In the genomic region with DNA sequence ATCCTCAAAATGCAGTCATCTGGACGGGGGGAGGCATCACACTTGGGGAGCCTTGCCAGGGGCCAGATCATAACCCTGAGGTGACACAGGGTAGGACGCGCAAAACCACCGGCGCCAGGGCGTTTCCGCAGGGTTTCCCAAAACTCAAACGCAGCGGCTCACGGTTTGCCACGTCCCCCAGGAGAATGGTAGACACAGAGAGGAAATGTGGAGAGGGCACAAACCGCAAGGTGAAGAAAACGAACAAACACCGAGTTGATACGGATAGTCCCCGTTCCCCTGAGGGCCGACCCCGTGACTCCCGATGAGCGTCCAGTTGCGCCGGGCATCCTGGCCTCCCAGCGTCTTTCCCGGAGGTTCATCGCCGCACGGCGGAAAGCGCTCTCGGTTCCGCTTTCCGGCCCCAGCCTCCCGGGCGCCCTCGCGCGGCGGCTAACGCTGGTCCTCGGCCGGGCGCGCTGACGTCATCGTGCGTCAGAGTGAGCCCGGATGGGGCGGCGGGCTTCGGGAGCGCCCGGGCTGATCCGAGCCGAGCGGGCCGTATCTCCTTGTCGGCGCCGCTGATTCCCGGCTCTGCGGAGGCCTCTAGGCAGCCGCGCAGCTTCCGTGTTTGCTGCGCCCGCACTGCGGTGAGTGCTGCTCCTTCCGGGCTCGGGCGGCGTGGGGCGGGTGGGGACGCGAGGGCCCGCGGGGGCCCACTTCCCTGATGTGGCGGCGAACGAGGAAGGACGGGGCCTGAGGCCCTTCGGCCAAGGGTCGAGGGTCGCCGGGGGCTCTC, we compare ENCODE assay signal across 1 cellular context.
TF ChIP-seq lines count a peak whose summit lies in the region.

A gene (plus strand): TSS at position 467 of the 778 bp plus-strand sequence. CDS start 2,641 bp downstream, outside the sequence.

TF ChIP-seq in HepG2, 621 proteins besides CTCF, POLR2A, EP300 and RAD21 (continued from another document and continues in another):
- TF ChIP-seq, protein P1, sequence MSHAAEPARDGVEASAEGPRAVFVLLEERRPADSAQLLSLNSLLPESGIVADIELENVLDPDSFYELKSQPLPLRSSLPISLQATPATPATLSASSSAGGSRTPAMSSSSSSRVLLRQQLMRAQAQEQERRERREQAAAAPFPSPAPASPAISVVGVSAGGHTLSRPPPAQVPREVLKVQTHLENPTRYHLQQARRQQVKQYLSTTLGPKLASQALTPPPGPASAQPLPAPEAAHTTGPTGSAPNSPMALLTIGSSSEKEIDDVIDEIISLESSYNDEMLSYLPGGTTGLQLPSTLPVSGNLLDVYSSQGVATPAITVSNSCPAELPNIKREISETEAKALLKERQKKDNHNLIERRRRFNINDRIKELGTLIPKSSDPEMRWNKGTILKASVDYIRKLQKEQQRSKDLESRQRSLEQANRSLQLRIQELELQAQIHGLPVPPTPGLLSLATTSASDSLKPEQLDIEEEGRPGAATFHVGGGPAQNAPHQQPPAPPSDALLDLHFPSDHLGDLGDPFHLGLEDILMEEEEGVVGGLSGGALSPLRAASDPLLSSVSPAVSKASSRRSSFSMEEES (CRISPR knock-in tag; IDR thresholded peaks at IDR 0.05) = no peak; the same call in 1 of the 2 replicates
- TF ChIP-seq, protein P2, sequence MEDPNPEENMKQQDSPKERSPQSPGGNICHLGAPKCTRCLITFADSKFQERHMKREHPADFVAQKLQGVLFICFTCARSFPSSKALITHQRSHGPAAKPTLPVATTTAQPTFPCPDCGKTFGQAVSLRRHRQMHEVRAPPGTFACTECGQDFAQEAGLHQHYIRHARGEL (CRISPR knock-in tag; IDR thresholded peaks at IDR 0.05) = no peak
- TF ChIP-seq ZNF615 (CRISPR knock-in tag; IDR thresholded peaks at IDR 0.05; ENCODE audit: borderline replicate concordance) = no peak
- TF ChIP-seq, protein P3, sequence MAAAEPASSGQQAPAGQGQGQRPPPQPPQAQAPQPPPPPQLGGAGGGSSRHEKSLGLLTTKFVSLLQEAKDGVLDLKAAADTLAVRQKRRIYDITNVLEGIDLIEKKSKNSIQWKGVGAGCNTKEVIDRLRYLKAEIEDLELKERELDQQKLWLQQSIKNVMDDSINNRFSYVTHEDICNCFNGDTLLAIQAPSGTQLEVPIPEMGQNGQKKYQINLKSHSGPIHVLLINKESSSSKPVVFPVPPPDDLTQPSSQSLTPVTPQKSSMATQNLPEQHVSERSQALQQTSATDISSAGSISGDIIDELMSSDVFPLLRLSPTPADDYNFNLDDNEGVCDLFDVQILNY (CRISPR knock-in tag; conservative IDR thresholded peaks at IDR 0.05) = no peak
- TF ChIP-seq ZFP90 (CRISPR knock-in tag; IDR thresholded peaks at IDR 0.05; ENCODE audit: borderline replicate concordance) = no peak
- no peak for TF ChIP-seq ATAD3A (CRISPR knock-in tag; IDR thresholded peaks at IDR 0.05)
- TF ChIP-seq, protein P4, sequence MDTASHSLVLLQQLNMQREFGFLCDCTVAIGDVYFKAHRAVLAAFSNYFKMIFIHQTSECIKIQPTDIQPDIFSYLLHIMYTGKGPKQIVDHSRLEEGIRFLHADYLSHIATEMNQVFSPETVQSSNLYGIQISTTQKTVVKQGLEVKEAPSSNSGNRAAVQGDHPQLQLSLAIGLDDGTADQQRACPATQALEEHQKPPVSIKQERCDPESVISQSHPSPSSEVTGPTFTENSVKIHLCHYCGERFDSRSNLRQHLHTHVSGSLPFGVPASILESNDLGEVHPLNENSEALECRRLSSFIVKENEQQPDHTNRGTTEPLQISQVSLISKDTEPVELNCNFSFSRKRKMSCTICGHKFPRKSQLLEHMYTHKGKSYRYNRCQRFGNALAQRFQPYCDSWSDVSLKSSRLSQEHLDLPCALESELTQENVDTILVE (CRISPR knock-in tag; IDR thresholded peaks at IDR 0.05) = peak; percentile 94
- TF ChIP-seq U2AF1 (optimal IDR thresholded peaks at IDR 0.05; ENCODE audit: low read depth, low read length) = no peak
- no peak for TF ChIP-seq JUNB (CRISPR knock-in tag; IDR thresholded peaks at IDR 0.05; ENCODE audit: borderline replicate concordance)
- no peak; the same call in none of the 2 replicates for TF ChIP-seq ATF7-NPFF (CRISPR knock-in tag; IDR thresholded peaks at IDR 0.05; ENCODE audit: low read depth)
- TF ChIP-seq ZNF30 (CRISPR knock-in tag; IDR thresholded peaks at IDR 0.05) = no peak
- peak; percentile 84 for TF ChIP-seq MED1 (CRISPR knock-in tag; IDR thresholded peaks at IDR 0.05)
- peak; percentile 96 for TF ChIP-seq ZMYM4 (CRISPR knock-in tag; IDR thresholded peaks at IDR 0.05)
- TF ChIP-seq ZNF251 (CRISPR knock-in tag; IDR thresholded peaks at IDR 0.05) = no peak
- TF ChIP-seq SUZ12 (IDR thresholded peaks at IDR 0.05; ENCODE audit: low read depth, low read length) = no peak
- peak; percentile 33; the same call in 1 of the 2 replicates for TF ChIP-seq ZSCAN20 (CRISPR knock-in tag; IDR thresholded peaks at IDR 0.05; ENCODE audit: borderline replicate concordance)
- TF ChIP-seq MATR3 (CRISPR knock-in tag; IDR thresholded peaks at IDR 0.05) = no peak
- TF ChIP-seq, protein P5, sequence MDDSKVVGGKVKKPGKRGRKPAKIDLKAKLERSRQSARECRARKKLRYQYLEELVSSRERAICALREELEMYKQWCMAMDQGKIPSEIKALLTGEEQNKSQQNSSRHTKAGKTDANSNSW (CRISPR knock-in tag; IDR thresholded peaks at IDR 0.05; ENCODE audit: borderline replicate concordance) = no peak
- peak; percentile 92 for TF ChIP-seq HNRNPLL (IDR thresholded peaks at IDR 0.05; ENCODE audit: low read depth, low read length, poor library complexity, severe bottlenecking)
- TF ChIP-seq TSC22D2 (CRISPR knock-in tag; IDR thresholded peaks at IDR 0.05; ENCODE audit: borderline replicate concordance) = no peak
- TF ChIP-seq, protein P6, sequence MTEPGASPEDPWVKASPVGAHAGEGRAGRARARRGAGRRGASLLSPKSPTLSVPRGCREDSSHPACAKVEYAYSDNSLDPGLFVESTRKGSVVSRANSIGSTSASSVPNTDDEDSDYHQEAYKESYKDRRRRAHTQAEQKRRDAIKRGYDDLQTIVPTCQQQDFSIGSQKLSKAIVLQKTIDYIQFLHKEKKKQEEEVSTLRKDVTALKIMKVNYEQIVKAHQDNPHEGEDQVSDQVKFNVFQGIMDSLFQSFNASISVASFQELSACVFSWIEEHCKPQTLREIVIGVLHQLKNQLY (CRISPR knock-in tag; IDR thresholded peaks at IDR 0.05) = no peak
- no peak for TF ChIP-seq TCF12 (IDR thresholded peaks at IDR 0.05)
- TF ChIP-seq TCF12 (CRISPR knock-in tag; IDR thresholded peaks at IDR 0.05) = no peak
- TF ChIP-seq RNF2 (conservative IDR thresholded peaks at IDR 0.05; ENCODE audit: low read depth) = peak; percentile 40; the same call in 1 of the 2 replicates
- TF ChIP-seq SIN3B (IDR thresholded peaks at IDR 0.05; ENCODE audit: low read length) = no peak
- TF ChIP-seq, protein P7, sequence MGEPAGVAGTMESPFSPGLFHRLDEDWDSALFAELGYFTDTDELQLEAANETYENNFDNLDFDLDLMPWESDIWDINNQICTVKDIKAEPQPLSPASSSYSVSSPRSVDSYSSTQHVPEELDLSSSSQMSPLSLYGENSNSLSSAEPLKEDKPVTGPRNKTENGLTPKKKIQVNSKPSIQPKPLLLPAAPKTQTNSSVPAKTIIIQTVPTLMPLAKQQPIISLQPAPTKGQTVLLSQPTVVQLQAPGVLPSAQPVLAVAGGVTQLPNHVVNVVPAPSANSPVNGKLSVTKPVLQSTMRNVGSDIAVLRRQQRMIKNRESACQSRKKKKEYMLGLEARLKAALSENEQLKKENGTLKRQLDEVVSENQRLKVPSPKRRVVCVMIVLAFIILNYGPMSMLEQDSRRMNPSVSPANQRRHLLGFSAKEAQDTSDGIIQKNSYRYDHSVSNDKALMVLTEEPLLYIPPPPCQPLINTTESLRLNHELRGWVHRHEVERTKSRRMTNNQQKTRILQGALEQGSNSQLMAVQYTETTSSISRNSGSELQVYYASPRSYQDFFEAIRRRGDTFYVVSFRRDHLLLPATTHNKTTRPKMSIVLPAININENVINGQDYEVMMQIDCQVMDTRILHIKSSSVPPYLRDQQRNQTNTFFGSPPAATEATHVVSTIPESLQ (CRISPR knock-in tag; conservative IDR thresholded peaks at IDR 0.05) = no peak
- no peak for TF ChIP-seq ZNF598 (CRISPR knock-in tag; IDR thresholded peaks at IDR 0.05; ENCODE audit: borderline replicate concordance)
- peak; percentile 73 for TF ChIP-seq ZSCAN29 (CRISPR knock-in tag; conservative IDR thresholded peaks at IDR 0.05)
- peak; percentile 38; the same call in 1 of the 2 replicates for TF ChIP-seq ZNF160 (CRISPR knock-in tag; IDR thresholded peaks at IDR 0.05)
- TF ChIP-seq ZNF589 (CRISPR knock-in tag; conservative IDR thresholded peaks at IDR 0.05) = 0 out of 2 replicates have a peak, but pooled peaks have one; percentile 45
- TF ChIP-seq NONO (IDR thresholded peaks at IDR 0.05) = no peak
- peak; percentile 89 for TF ChIP-seq NONO (CRISPR knock-in tag; conservative IDR thresholded peaks at IDR 0.05)
- no peak for TF ChIP-seq CBX2 (IDR thresholded peaks at IDR 0.05; ENCODE audit: low read depth, low read length)
- peak; percentile 50; the same call in 1 of the 2 replicates for TF ChIP-seq CBX2 (CRISPR knock-in tag; IDR thresholded peaks at IDR 0.05; ENCODE audit: low read depth)
- TF ChIP-seq HDAC1 (CRISPR knock-in tag; IDR thresholded peaks at IDR 0.05) = peak; percentile 92
- TF ChIP-seq, protein P8, sequence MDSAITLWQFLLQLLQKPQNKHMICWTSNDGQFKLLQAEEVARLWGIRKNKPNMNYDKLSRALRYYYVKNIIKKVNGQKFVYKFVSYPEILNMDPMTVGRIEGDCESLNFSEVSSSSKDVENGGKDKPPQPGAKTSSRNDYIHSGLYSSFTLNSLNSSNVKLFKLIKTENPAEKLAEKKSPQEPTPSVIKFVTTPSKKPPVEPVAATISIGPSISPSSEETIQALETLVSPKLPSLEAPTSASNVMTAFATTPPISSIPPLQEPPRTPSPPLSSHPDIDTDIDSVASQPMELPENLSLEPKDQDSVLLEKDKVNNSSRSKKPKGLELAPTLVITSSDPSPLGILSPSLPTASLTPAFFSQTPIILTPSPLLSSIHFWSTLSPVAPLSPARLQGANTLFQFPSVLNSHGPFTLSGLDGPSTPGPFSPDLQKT (CRISPR knock-in tag; IDR thresholded peaks at IDR 0.05; ENCODE audit: borderline replicate concordance) = peak; percentile 55; the same call in 1 of the 2 replicates
- TF ChIP-seq, protein P9, sequence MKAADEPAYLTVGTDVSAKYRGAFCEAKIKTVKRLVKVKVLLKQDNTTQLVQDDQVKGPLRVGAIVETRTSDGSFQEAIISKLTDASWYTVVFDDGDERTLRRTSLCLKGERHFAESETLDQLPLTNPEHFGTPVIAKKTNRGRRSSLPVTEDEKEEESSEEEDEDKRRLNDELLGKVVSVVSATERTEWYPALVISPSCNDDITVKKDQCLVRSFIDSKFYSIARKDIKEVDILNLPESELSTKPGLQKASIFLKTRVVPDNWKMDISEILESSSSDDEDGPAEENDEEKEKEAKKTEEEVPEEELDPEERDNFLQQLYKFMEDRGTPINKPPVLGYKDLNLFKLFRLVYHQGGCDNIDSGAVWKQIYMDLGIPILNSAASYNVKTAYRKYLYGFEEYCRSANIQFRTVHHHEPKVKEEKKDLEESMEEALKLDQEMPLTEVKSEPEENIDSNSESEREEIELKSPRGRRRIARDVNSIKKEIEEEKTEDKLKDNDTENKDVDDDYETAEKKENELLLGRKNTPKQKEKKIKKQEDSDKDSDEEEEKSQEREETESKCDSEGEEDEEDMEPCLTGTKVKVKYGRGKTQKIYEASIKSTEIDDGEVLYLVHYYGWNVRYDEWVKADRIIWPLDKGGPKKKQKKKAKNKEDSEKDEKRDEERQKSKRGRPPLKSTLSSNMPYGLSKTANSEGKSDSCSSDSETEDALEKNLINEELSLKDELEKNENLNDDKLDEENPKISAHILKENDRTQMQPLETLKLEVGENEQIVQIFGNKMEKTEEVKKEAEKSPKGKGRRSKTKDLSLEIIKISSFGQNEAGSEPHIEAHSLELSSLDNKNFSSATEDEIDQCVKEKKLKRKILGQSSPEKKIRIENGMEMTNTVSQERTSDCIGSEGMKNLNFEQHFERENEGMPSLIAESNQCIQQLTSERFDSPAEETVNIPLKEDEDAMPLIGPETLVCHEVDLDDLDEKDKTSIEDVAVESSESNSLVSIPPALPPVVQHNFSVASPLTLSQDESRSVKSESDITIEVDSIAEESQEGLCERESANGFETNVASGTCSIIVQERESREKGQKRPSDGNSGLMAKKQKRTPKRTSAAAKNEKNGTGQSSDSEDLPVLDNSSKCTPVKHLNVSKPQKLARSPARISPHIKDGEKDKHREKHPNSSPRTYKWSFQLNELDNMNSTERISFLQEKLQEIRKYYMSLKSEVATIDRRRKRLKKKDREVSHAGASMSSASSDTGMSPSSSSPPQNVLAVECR (CRISPR knock-in tag; IDR thresholded peaks at IDR 0.05; ENCODE audit: borderline replicate concordance) = peak; percentile 94
- TF ChIP-seq, protein P10, sequence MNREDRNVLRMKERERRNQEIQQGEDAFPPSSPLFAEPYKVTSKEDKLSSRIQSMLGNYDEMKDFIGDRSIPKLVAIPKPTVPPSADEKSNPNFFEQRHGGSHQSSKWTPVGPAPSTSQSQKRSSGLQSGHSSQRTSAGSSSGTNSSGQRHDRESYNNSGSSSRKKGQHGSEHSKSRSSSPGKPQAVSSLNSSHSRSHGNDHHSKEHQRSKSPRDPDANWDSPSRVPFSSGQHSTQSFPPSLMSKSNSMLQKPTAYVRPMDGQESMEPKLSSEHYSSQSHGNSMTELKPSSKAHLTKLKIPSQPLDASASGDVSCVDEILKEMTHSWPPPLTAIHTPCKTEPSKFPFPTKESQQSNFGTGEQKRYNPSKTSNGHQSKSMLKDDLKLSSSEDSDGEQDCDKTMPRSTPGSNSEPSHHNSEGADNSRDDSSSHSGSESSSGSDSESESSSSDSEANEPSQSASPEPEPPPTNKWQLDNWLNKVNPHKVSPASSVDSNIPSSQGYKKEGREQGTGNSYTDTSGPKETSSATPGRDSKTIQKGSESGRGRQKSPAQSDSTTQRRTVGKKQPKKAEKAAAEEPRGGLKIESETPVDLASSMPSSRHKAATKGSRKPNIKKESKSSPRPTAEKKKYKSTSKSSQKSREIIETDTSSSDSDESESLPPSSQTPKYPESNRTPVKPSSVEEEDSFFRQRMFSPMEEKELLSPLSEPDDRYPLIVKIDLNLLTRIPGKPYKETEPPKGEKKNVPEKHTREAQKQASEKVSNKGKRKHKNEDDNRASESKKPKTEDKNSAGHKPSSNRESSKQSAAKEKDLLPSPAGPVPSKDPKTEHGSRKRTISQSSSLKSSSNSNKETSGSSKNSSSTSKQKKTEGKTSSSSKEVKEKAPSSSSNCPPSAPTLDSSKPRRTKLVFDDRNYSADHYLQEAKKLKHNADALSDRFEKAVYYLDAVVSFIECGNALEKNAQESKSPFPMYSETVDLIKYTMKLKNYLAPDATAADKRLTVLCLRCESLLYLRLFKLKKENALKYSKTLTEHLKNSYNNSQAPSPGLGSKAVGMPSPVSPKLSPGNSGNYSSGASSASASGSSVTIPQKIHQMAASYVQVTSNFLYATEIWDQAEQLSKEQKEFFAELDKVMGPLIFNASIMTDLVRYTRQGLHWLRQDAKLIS (CRISPR knock-in tag; IDR thresholded peaks at IDR 0.05) = 0 out of 2 replicates have a peak, but pooled peaks have one; percentile 13
- TF ChIP-seq, protein P11, sequence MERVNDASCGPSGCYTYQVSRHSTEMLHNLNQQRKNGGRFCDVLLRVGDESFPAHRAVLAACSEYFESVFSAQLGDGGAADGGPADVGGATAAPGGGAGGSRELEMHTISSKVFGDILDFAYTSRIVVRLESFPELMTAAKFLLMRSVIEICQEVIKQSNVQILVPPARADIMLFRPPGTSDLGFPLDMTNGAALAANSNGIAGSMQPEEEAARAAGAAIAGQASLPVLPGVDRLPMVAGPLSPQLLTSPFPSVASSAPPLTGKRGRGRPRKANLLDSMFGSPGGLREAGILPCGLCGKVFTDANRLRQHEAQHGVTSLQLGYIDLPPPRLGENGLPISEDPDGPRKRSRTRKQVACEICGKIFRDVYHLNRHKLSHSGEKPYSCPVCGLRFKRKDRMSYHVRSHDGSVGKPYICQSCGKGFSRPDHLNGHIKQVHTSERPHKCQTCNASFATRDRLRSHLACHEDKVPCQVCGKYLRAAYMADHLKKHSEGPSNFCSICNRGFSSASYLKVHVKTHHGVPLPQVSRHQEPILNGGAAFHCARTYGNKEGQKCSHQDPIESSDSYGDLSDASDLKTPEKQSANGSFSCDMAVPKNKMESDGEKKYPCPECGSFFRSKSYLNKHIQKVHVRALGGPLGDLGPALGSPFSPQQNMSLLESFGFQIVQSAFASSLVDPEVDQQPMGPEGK (CRISPR knock-in tag; IDR thresholded peaks at IDR 0.05) = peak; percentile 76
